In genomic region chr3:186786810-186787375, GRCh38 we compare ENCODE assay signal across 1 cellular context.
TF ChIP-seq lines count a peak whose summit lies in the region.

No MANE protein-coding gene starts in this region.

TF ChIP-seq in HepG2, 621 proteins besides CTCF, POLR2A, EP300 and RAD21:
- TF ChIP-seq RBFOX2 (IDR thresholded peaks at IDR 0.05; ENCODE audit: low read depth, low read length) = 0 out of 2 replicates have a peak, but pooled peaks have one; percentile 50
- no peak for TF ChIP-seq ZNF296 (CRISPR knock-in tag; conservative IDR thresholded peaks at IDR 0.05)
- no peak for TF ChIP-seq TFDP2 (CRISPR knock-in tag; IDR thresholded peaks at IDR 0.05)
- TF ChIP-seq MEIS1 (CRISPR knock-in tag; IDR thresholded peaks at IDR 0.05; ENCODE audit: borderline replicate concordance) = no peak
- no peak for TF ChIP-seq ZMYM4 (CRISPR knock-in tag; IDR thresholded peaks at IDR 0.05)
- TF ChIP-seq POLR2AphosphoS5 (IDR thresholded peaks at IDR 0.05; ENCODE audit: low read depth, low read length) = peak; percentile 27; the same call in 1 of the 2 replicates
- no peak for TF ChIP-seq RCOR2 (CRISPR knock-in tag; IDR thresholded peaks at IDR 0.05)
- peak; percentile 56; the same call in 1 of the 2 replicates for TF ChIP-seq POLR2AphosphoS2 (IDR thresholded peaks at IDR 0.05; ENCODE audit: low read depth, low read length)
- peak; percentile 21 for TF ChIP-seq AGO2 (optimal IDR thresholded peaks at IDR 0.05; ENCODE audit: low read depth, low read length)
- TF ChIP-seq POLR2G (IDR thresholded peaks at IDR 0.05; ENCODE audit: low read depth, low read length) = 0 out of 2 replicates have a peak, but pooled peaks have one; percentile 31
- no peak for TF ChIP-seq JARID2 (CRISPR knock-in tag; IDR thresholded peaks at IDR 0.05; ENCODE audit: insufficient replicate concordance)
- TF ChIP-seq HOMEZ (CRISPR knock-in tag; IDR thresholded peaks at IDR 0.05; ENCODE audit: low read depth) = no peak
